Comparison of ENCODE assay signal across 26 cellular contexts in genomic region chr16:83159049-83159448, GRCh38.
"Had no signal": no experiment of that assay in that cellular context is flagged by ENCODE, and none has a peak within 500 bp of the region (broad histone marks: within the 10 kb centered on the region; RNA-seq: fewer than 3 reads in every experiment).

No MANE protein-coding gene starts in this region.

- ATAC-seq: gastroesophageal sphincter; left lung; naive thymus-derived CD4-positive, alpha-beta T cell; psoas muscle; right cardiac atrium; stimulated activated memory B cell treated with anti-CD40 and anti-IgM and Interleukin-4, amounts not matched to agents 10 μg/mL and 1 μg/mL and 100 μg/mL, for 72 hours had no signal

- H3K27me3 ChIP-seq: colonic mucosa, gastroesophageal sphincter, heart left ventricle, hepatocyte, left lung, neural progenitor cell, ovary, sigmoid colon, testis, tibial artery, upper lobe of left lung had no signal

- H3K9ac ChIP-seq: neural progenitor cell had no signal

- H3K27ac ChIP-seq: colonic mucosa, esophagus squamous epithelium, gastroesophageal sphincter, heart left ventricle, hepatocyte, left lung, neural progenitor cell, ovary, psoas muscle, sigmoid colon, spleen, testis, tibial artery, upper lobe of left lung had no signal

- H3K4me3 ChIP-seq: colonic mucosa, esophagus squamous epithelium, gastroesophageal sphincter, heart left ventricle, hepatocyte, left lung, neural progenitor cell, ovary, psoas muscle, sigmoid colon, spleen, testis, tibial artery, upper lobe of left lung had no signal

- H3K9me3 ChIP-seq: colonic mucosa, esophagus squamous epithelium, gastroesophageal sphincter, heart left ventricle, left lung, ovary, psoas muscle, sigmoid colon, testis, tibial artery, upper lobe of left lung had no signal

- H3K4me1 ChIP-seq: colonic mucosa, esophagus squamous epithelium, gastroesophageal sphincter, heart left ventricle, left lung, neural progenitor cell, psoas muscle, sigmoid colon, spleen, testis, upper lobe of left lung had no signal

- H3K79me2 ChIP-seq: hepatocyte had no signal

- DNase-seq: colonic mucosa; effector CD8-positive, alpha-beta T cell; erythroblast; esophagus squamous epithelium; foreskin fibroblast; heart left ventricle; kidney; mesenchymal stem cell; midbrain; naive thymus-derived CD4-positive, alpha-beta T cell; ovary; psoas muscle; right cardiac atrium; sigmoid colon; spleen; stimulated activated CD4-positive, alpha-beta T cell treated with anti-CD3 and anti-CD28 coated beads, Interleukin-4, amount 100 ng/mL, for 4 hours; stimulated activated naive CD8-positive, alpha-beta T cell treated with anti-CD3 and anti-CD28 coated beads, Interleukin-15, Interleukin-2, amounts not matched to agents 100 U/mL and 50 U/mL, for 24 hours; substantia nigra; testis; tibial artery had no signal

- H2AFZ ChIP-seq: hepatocyte, neural progenitor cell had no signal

- H3K36me3 ChIP-seq: colonic mucosa, esophagus squamous epithelium, gastroesophageal sphincter, heart left ventricle, left lung, neural progenitor cell, ovary, sigmoid colon, spleen, tibial artery, upper lobe of left lung had no signal

- H3K4me2 ChIP-seq: hepatocyte, neural progenitor cell had no signal
